10 cellular contexts compared by ENCODE assay signal in the genomic region with DNA sequence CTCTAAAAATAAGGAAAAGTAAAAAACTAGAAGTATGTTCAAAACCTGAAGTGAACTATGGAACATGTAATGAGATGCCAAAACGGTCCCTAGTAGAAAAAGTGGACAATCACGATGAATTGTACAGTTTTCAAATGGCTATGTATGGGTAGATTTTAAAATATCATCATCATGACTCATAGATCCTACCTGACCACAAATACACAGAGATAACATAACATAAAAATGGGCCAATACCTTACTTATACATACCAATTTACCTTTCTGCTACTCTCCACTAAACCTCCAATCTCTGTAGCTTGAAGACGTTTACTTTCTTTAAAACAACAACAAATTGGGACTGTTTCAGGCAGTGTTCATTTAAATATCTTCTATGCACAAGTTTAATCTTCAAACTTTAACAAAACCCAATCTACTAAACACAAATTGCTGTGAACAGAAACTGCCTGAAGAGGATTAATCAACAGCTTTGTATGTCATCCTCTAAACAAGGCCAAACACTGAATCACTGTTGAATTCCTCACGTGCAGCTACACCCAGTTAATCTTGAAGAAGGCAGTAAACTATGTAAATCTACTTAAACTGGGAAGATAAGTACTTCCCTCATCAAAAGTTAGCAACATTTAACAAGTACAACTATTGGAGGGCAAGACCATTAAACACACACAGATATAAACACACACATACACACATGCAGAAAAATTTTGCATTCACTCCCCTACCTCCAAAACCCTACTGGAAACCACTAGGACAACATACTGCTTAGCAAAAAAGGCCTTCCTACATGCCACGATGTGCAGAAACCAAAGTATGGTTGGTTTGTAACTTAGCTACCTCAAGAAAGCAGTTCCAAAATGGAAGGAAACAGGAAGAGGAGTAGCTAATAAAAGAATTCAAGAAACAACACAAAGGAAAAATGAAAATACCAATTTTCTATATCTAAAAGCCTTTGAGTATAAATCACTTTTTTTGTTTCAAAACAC.
A peak's percentile ranks its signal among the peaks of the same experiment; 100 is the strongest.
DNase-seq lines count a peak whose midpoint lies in the region; ATAC-seq and TF ChIP-seq lines count a peak whose summit lies in the region.
"Had no signal": no experiment of that assay in that cellular context is flagged by ENCODE, and none has a peak within 500 bp of the region (broad histone marks: within the 10 kb centered on the region; RNA-seq: fewer than 3 reads in every experiment).

No MANE protein-coding gene starts in this region.

- peak overlapping the region; percentile 37 for H3K9ac ChIP-seq in skeletal muscle satellite cell (ENCODE audit: low read depth, low read length)

- H3K27me3 ChIP-seq in RWPE2 (ENCODE audit: insufficient read depth, poor library complexity, severe bottlenecking) = no peaks in the 10 kb centered on the region
- H3K27me3 ChIP-seq in skeletal muscle satellite cell (ENCODE audit: control insufficient read depth, insufficient read depth, low read length) = no peaks in the 10 kb centered on the region

- no peaks in the 10 kb centered on the region for H3K9me3 ChIP-seq in RWPE2 (ENCODE audit: severe bottlenecking)
- H3K9me3 ChIP-seq in skeletal muscle satellite cell (replicated peaks; ENCODE audit: low read length) = no peaks in the 10 kb centered on the region

- peaks cover 75% of the 10 kb centered on the region for H3K4me1 ChIP-seq in RWPE2 (ENCODE audit: insufficient read depth, poor library complexity, severe bottlenecking)
- H3K4me1 ChIP-seq in skeletal muscle satellite cell (ENCODE audit: control insufficient read depth, insufficient read depth, low read length) = peaks cover 68% of the 10 kb centered on the region

- H3K36me3 ChIP-seq in RWPE2 (ENCODE audit: low read depth) = peaks cover 5% of the 10 kb centered on the region; the same call in 1 of the 2 replicates
- no peaks in the 10 kb centered on the region for H3K36me3 ChIP-seq in skeletal muscle satellite cell (ENCODE audit: insufficient read depth, low read length)

- CTCF ChIA-PET in HEK293T (lab: Yijun Ruan, JAX) = interaction anchor here (0.7 to 0.9 kb wide), 2 partner anchors 26 to 41 kb away, joined by 3 read pairs; no protein-coding TSS in a partner anchor

- H3K4me3 ChIP-seq in RWPE2 (ENCODE audit: severe bottlenecking) = no peak overlapping the region
- peak overlapping the region; percentile 76 for H3K4me3 ChIP-seq in skeletal muscle satellite cell (ENCODE audit: low read length)

- H3K4me2 ChIP-seq in skeletal muscle satellite cell (ENCODE audit: low read length) = peak overlapping the region; percentile 84

- no peak for TF ChIP-seq CTCF in RWPE2 (IDR thresholded peaks at IDR 0.05; ENCODE audit: poor library complexity, severe bottlenecking)

- peak overlapping the region; percentile 6 for H3K27ac ChIP-seq in RWPE2 (ENCODE audit: poor library complexity, severe bottlenecking)
- H3K27ac ChIP-seq: 22Rv1 had no signal

- DNase-seq in NCI-H82 (lab: John Stamatoyannopoulos, UW) (peak; percentile 44), NCI-H82 treated with DMSO at 0.1 percent for 48 hours (lab: John Stamatoyannopoulos, UW; ENCODE audit: unreplicated experiment) (no peak), RWPE2 (ENCODE audit: low spot score) (no peak), fibroblast of gingiva (ENCODE audit: low read depth) (peak; percentile 50), HEK293T (ENCODE audit: extremely low spot score) (no peak), SKM-1 treated with dmso at 0.1 percent for 144 hours (lab: John Stamatoyannopoulos, UW; ENCODE audit: unreplicated experiment) (no peak)
- DNase-seq: effector CD8-positive, alpha-beta T cell had no signal

- ATAC-seq in RWPE2 (ENCODE audit: low read depth) (no peak), HG02852 (IDR thresholded peaks at IDR 0.05; ENCODE audit: unreplicated experiment) (no peak)

- POLR2A ChIA-PET in HEK293T (lab: Yijun Ruan, JAX) = interaction anchor here (0.9 to 1.4 kb wide), 2 partner anchors 10 to 36 kb away, joined by 3 to 4 read pairs; no protein-coding TSS in a partner anchor

TF ChIP-seq in HEK293T, 16 proteins besides CTCF, POLR2A, EP300 and RAD21:
- TF ChIP-seq FOXK2 (IDR thresholded peaks at IDR 0.05) = no peak
- TF ChIP-seq ELF4 (IDR thresholded peaks at IDR 0.05) = no peak
- TF ChIP-seq SP1 (IDR thresholded peaks at IDR 0.05) = no peak
- TF ChIP-seq HDGF (IDR thresholded peaks at IDR 0.05; ENCODE audit: borderline replicate concordance) = no peak

Comparison
In these comparisons a context has a peak if more than half of its experiments do, and no peak if none do; other contexts are left out.
1. DNase-seq: peak in NCI-H82 (single experiment) and fibroblast of gingiva (single experiment); none in NCI-H82 treated with DMSO at 0.1 percent for 48 hours (single experiment), RWPE2 (single experiment), HEK293T (single experiment) and SKM-1 treated with dmso at 0.1 percent for 144 hours (single experiment).